9 cellular contexts compared by ENCODE assay signal in the genomic region with DNA sequence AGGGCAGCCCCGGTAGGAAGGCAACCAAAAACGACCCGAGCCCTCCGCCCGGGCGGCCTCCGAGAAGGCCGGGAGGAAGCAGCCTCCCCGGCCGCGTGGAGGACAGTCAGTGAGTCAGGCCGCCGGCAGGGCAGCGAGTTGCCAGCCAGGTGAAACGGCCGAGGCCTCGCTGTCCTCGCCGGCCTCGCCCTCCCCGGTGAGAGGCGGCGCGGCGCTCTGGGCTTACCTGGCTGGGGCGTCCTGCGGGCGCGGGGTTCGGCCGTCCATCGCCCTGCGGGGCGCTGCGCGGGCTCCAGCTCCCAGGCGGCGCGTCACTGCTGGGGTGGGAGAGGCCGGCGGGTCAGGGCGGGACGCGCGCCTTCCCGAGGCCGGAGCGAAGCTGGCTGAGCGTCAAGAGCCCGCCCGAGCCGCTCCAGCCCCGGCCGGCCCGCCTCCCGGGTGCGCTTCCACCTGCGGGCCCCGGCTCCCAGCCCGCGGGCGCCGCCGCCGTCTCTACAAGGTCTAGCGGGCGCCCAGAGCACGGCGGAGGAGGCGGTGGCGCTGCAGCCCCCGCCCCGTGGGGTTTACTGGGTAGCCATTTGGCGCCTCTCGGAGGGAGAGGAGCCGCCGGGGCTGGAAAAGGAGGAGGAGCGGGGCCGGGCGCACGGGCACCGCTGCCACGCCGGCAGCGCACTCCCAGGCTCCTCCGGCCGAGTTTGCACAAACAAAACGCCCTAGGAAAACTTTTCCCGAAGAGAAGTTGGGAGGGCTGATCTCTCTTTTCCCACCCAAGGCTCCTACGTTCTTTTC. TPM values are rescaled to one million over a fixed set of nuclear protein-coding genes. Genes with fewer than 3 reads are reported as not detected.
A peak's percentile ranks its signal among the peaks of the same experiment; 100 is the strongest.
DNase-seq lines count a peak whose midpoint lies in the region; ATAC-seq and TF ChIP-seq lines count a peak whose summit lies in the region.
"Had no signal": no experiment of that assay in that cellular context is flagged by ENCODE, and none has a peak within 500 bp of the region (broad histone marks: within the 10 kb centered on the region; RNA-seq: fewer than 3 reads in every experiment).

No MANE protein-coding gene starts in this region.

- no peaks in the 10 kb centered on the region for H3K36me3 Mint-ChIP-seq in naive thymus-derived CD4-positive, alpha-beta T cell

- H3K4me3 ChIP-seq in fibroblast of pulmonary artery (replicated peaks; ENCODE audit: low read depth, low read length) (peak overlapping the region; percentile 71), vagina (peak overlapping the region; percentile 67 to 90)
- H3K4me3 ChIP-seq in naive thymus-derived CD4-positive, alpha-beta T cell (ENCODE audit: low read length), result peak overlapping the region; percentile 9

- CTCF ChIA-PET in naive thymus-derived CD4-positive, alpha-beta T cell (lab: Charles Lee), result no interaction called here

- POLR2A ChIA-PET in naive thymus-derived CD4-positive, alpha-beta T cell (lab: Charles Lee), result no interaction called here

- H3K27ac Mint-ChIP-seq in naive thymus-derived CD4-positive, alpha-beta T cell, result no peak overlapping the region

- no peak overlapping the region for H3K27ac ChIP-seq in naive thymus-derived CD4-positive, alpha-beta T cell (ENCODE audit: low read depth, low read length)
- peak overlapping the region; percentile 95 for H3K27ac ChIP-seq in vagina

- H3K4me1 Mint-ChIP-seq in naive thymus-derived CD4-positive, alpha-beta T cell, result peaks cover 0 to 9% (median 8%) of the 10 kb centered on the region in 7 donors

- peak overlapping the region; percentile 58 to 85 (median 74) for H3K4me3 Mint-ChIP-seq in naive thymus-derived CD4-positive, alpha-beta T cell

- H3K36me3 ChIP-seq in naive thymus-derived CD4-positive, alpha-beta T cell (ENCODE audit: control insufficient read depth in 2 of 3, insufficient read depth in 3 of 3, low read length in 3 of 3), result no peaks in the 10 kb centered on the region
- no peaks in the 10 kb centered on the region for H3K36me3 ChIP-seq in vagina

- no peak for TF ChIP-seq POLR2A in vagina (IDR thresholded peaks at IDR 0.05)

- peaks cover 0 to 8% of the 10 kb centered on the region in 2 donors for H3K27me3 ChIP-seq in naive thymus-derived CD4-positive, alpha-beta T cell (ENCODE audit: control insufficient read depth in 2 of 2, insufficient read depth in 2 of 2, low read length in 2 of 2)
- H3K27me3 ChIP-seq in vagina, result no peaks in the 10 kb centered on the region

- intact Hi-C loops in naive thymus-derived CD4-positive, alpha-beta T cell (cut with micrococcal nuclease), result no loop called here
- intact Hi-C loops in vagina (cut with DNase I), result no loop called here

- peaks cover 28 to 71% (median 55%) of the 10 kb centered on the region in 5 donors for H3K27me3 Mint-ChIP-seq in naive thymus-derived CD4-positive, alpha-beta T cell

- TF ChIP-seq CTCF in fibroblast of pulmonary artery (IDR thresholded peaks at IDR 0.05; ENCODE audit: low read length, missing control alignments) (no peak), vagina (IDR thresholded peaks at IDR 0.05) (no peak)

- ATAC-seq in GM18508 (IDR thresholded peaks at IDR 0.05; ENCODE audit: insufficient read depth, unreplicated experiment), result peak; percentile 12
- peak; percentile 46 for ATAC-seq in HG02970 (IDR thresholded peaks at IDR 0.05; ENCODE audit: low FRiP score, unreplicated experiment)
- ATAC-seq in naive thymus-derived CD4-positive, alpha-beta T cell, result peak; percentile 68

- H3K9me3 ChIP-seq in naive thymus-derived CD4-positive, alpha-beta T cell (ENCODE audit: control insufficient read depth in 2 of 3, low read length in 3 of 3), result no peaks in the 10 kb centered on the region
- no peaks in the 10 kb centered on the region for H3K9me3 ChIP-seq in vagina

- peak; percentile 59 to 60 for DNase-seq in AML-193 (lab: John Stamatoyannopoulos, UW)
- peak; percentile 58 for DNase-seq in NCI-H2107 (lab: John Stamatoyannopoulos, UW)
- DNase-seq in activated T-cell treated with anti-CD3 and anti-CD28 coated beads, Interleukin-2, amount 50 U/mL, for 1 hour, result peak; percentile 16
- peak; percentile 64 for DNase-seq in fibroblast of pulmonary artery (ENCODE audit: low read depth)
- peak in 4 of 9 donors; percentile 1 to 44 (median 4) for DNase-seq in naive thymus-derived CD4-positive, alpha-beta T cell
- no peak for DNase-seq in vagina (ENCODE audit: extremely low spot score in 2 of 2)

- H3K4me1 ChIP-seq in naive thymus-derived CD4-positive, alpha-beta T cell (ENCODE audit: control insufficient read depth in 2 of 2, insufficient read depth in 2 of 2, low read length in 2 of 2), result no peaks in the 10 kb centered on the region
- H3K4me1 ChIP-seq in vagina, result peaks cover 38% of the 10 kb centered on the region

- no peaks in the 10 kb centered on the region for H3K9me3 Mint-ChIP-seq in naive thymus-derived CD4-positive, alpha-beta T cell

RNA-seq across cellular contexts. Expression of a gene that starts 0.5 kb away (rescaled TPM):
- total RNA-seq in naive thymus-derived CD4-positive, alpha-beta T cell, result 1 to 10 TPM in 2 of 5 experiments, under 1 TPM in 2, not detected in 1; 0.27 to 8.0 (median 1.7) TPM
- polyA plus RNA-seq in naive thymus-derived CD4-positive, alpha-beta T cell, result under 1 TPM in 1 of 2 donors, not detected in 1; 0.22 TPM
- 79.6 TPM for total RNA-seq in vagina
- total RNA-seq: T-helper 1 cell treated with Interleukin-12 subunit alpha and Interleukin-12 subunit beta and Interleukin-4 antibody, amounts not matched to agents 30 ng/mL and 1 ng/mL, for 36 hours had no signal

Comparison
In these comparisons a context has a peak if more than half of its experiments do, and no peak if none do; other contexts are left out.
1. DNase-seq: peak in AML-193 (2 of 2), NCI-H2107 (single experiment), activated T-cell treated with anti-CD3 and anti-CD28 coated beads, Interleukin-2, amount 50 U/mL, for 1 hour (single experiment) and fibroblast of pulmonary artery (single experiment); none in vagina (0 of 2).
2. ATAC-seq: peak in every context shown above with its lines; median percentile 68 in naive thymus-derived CD4-positive, alpha-beta T cell; 46 in HG02970; 12 in GM18508.
3. H3K4me3 ChIP-seq: peak in every context shown above with its lines; median percentile 78 in vagina; 71 in fibroblast of pulmonary artery; 9 in naive thymus-derived CD4-positive, alpha-beta T cell.